ENCODE assay signal across 24 cellular contexts in genomic region chr7:142451346-142451745, GRCh38.
A peak's percentile ranks its signal among the peaks of the same experiment; 100 is the strongest.
DNase-seq lines count a peak whose midpoint lies in the region; ATAC-seq and TF ChIP-seq lines count a peak whose summit lies in the region.
"Had no signal": no experiment of that assay in that cellular context is flagged by ENCODE, and none has a peak within 500 bp of the region (broad histone marks: within the 10 kb centered on the region; RNA-seq: fewer than 3 reads in every experiment).

No MANE protein-coding gene starts in this region.

- no peak overlapping the region for H2AFZ ChIP-seq in Loucy (ENCODE audit: low read length)

- ATAC-seq in left colon: peak; percentile 34
- ATAC-seq in esophagus mucosa: no peak
- no peak for ATAC-seq in GM21786 (IDR thresholded peaks at IDR 0.05; ENCODE audit: unreplicated experiment)
- ATAC-seq: naive thymus-derived CD4-positive, alpha-beta T cell had no signal

- H3K27me3 ChIP-seq in Loucy (ENCODE audit: insufficient read depth, low read length, poor library complexity, severe bottlenecking) (no peaks in the 10 kb centered on the region), testis (no peaks in the 10 kb centered on the region)
- H3K27me3 ChIP-seq: BE2C, esophagus squamous epithelium, pancreas had no signal

- peak overlapping the region; percentile 53 for H3K4me2 ChIP-seq in Loucy (ENCODE audit: low read depth, low read length, poor library complexity, severe bottlenecking)
- H3K4me2 ChIP-seq: SK-N-SH had no signal

- 39 to 49% methylated on average over 4 to 5 of the region's 5 CpGs for WGBS in testis, 2 donors

- H3K4me3 Mint-ChIP-seq in activated naive CD4-positive, alpha-beta T cell treated with anti-CD3 and anti-CD28 coated beads for 36 hours: peak overlapping the region; percentile 25
- H3K4me3 Mint-ChIP-seq: endodermal cell had no signal

- no peak for TF ChIP-seq POLR2A in testis (IDR thresholded peaks at IDR 0.05)

- H3K9me3 Mint-ChIP-seq in activated naive CD4-positive, alpha-beta T cell treated with anti-CD3 and anti-CD28 coated beads for 36 hours: no peaks in the 10 kb centered on the region
- H3K9me3 Mint-ChIP-seq: endodermal cell; naive thymus-derived CD4-positive, alpha-beta T cell had no signal

- no peaks in the 10 kb centered on the region for H3K36me3 ChIP-seq in Loucy (ENCODE audit: insufficient read depth, low read length)
- H3K36me3 ChIP-seq in testis (ENCODE audit: low read depth, missing control alignments): no peaks in the 10 kb centered on the region
- H3K36me3 ChIP-seq: BE2C, esophagus squamous epithelium, left ventricle myocardium inferior, pancreas had no signal

- no peaks in the 10 kb centered on the region for H3K9me2 ChIP-seq in Loucy (replicated peaks; ENCODE audit: low read depth, low read length)
- H3K9me2 ChIP-seq: SK-N-SH had no signal

- no peak for DNase-seq in activated naive CD4-positive, alpha-beta T cell treated with anti-CD3 and anti-CD28 coated beads for 36 hours
- DNase-seq in activated naive CD4-positive, alpha-beta T cell treated with anti-CD3 and anti-CD28 coated beads, Interleukin-2, amount 50 U/mL, for 16 hours: no peak
- DNase-seq in left colon: no peak
- DNase-seq in testis: peak; percentile 56
- DNase-seq in NCI-H1436 treated with DMSO at 0.1 percent for 48 hours (lab: John Stamatoyannopoulos, UW): no peak
- DNase-seq: activated CD4-positive, alpha-beta T cell treated with anti-CD3 and anti-CD28 coated beads, Interleukin-2, amount 50 U/mL, for 4 hours; activated naive CD4-positive, alpha-beta T cell treated with Interleukin-2 at 50 U/mL for 16 hours; aorta; BE2C; endodermal cell; esophagus squamous epithelium; hippocampal formation; Karpas-422; left ventricle myocardium inferior; naive thymus-derived CD4-positive, alpha-beta T cell; NCI-H187 treated with DMSO at 0.1 percent for 48 hours; NCI-H345; NCI-H774; pancreas; SK-N-SH; T1000 had no signal

- intact Hi-C loops in activated naive CD4-positive, alpha-beta T cell treated with anti-CD3 and anti-CD28 coated beads for 36 hours (cut with micrococcal nuclease): no loop called here
- intact Hi-C loops in left colon (cut with DNase I, micrococcal nuclease) (no loop called here), testis (cut with DNase I; ENCODE audit: low total_unique reads) (no loop called here)

- H3K27ac ChIP-seq in testis: no peak overlapping the region
- H3K27ac ChIP-seq: esophagus squamous epithelium, left ventricle myocardium inferior, pancreas had no signal

- H3K9ac ChIP-seq in Loucy (ENCODE audit: low read depth, low read length, poor library complexity, severe bottlenecking): peak overlapping the region; percentile 59
- H3K9ac ChIP-seq: SK-N-SH had no signal

- no peaks in the 10 kb centered on the region for H3K27me3 Mint-ChIP-seq in activated naive CD4-positive, alpha-beta T cell treated with anti-CD3 and anti-CD28 coated beads for 36 hours (ENCODE audit: low read depth)

- H3F3A ChIP-seq in Loucy (ENCODE audit: low read depth): no peaks in the 10 kb centered on the region

- H3K4me1 ChIP-seq in Loucy (ENCODE audit: insufficient read depth, low read length, poor library complexity, severe bottlenecking) (peaks cover 79% of the 10 kb centered on the region), testis (no peaks in the 10 kb centered on the region)
- H3K4me1 ChIP-seq: BE2C, esophagus squamous epithelium, left ventricle myocardium inferior, pancreas had no signal

- CTCF ChIA-PET in activated naive CD4-positive, alpha-beta T cell treated with anti-CD3 and anti-CD28 coated beads for 36 hours (lab: Charles Lee): interaction anchor here (1.4 kb wide), 1 partner anchor 408 kb away, joined by 4 read pairs; no protein-coding TSS in a partner anchor

- no peaks in the 10 kb centered on the region for H3K36me3 Mint-ChIP-seq in activated naive CD4-positive, alpha-beta T cell treated with anti-CD3 and anti-CD28 coated beads for 36 hours (ENCODE audit: low read depth)
- H3K36me3 Mint-ChIP-seq: naive thymus-derived CD4-positive, alpha-beta T cell had no signal

- H3K27ac Mint-ChIP-seq in activated naive CD4-positive, alpha-beta T cell treated with anti-CD3 and anti-CD28 coated beads for 36 hours: peak overlapping the region; percentile 46
- H3K27ac Mint-ChIP-seq: endodermal cell had no signal

- no peaks in the 10 kb centered on the region for H4K20me1 ChIP-seq in Loucy (ENCODE audit: insufficient read depth, low read length, poor library complexity, severe bottlenecking)

- peaks cover 24% of the 10 kb centered on the region for H3K4me1 Mint-ChIP-seq in activated naive CD4-positive, alpha-beta T cell treated with anti-CD3 and anti-CD28 coated beads for 36 hours (ENCODE audit: low read depth)
- H3K4me1 Mint-ChIP-seq: endodermal cell had no signal

- no peaks in the 10 kb centered on the region for H3K9me3 ChIP-seq in Loucy (ENCODE audit: insufficient read depth, low read depth, low read length)
- no peaks in the 10 kb centered on the region for H3K9me3 ChIP-seq in testis
- H3K9me3 ChIP-seq: BE2C, esophagus squamous epithelium, left ventricle myocardium inferior, pancreas, SK-N-SH had no signal

- H3K4me3 ChIP-seq in Loucy (ENCODE audit: low read length, poor library complexity, severe bottlenecking): peak overlapping the region; percentile 10
- H3K4me3 ChIP-seq in testis: no peak overlapping the region
- H3K4me3 ChIP-seq: esophagus squamous epithelium, left ventricle myocardium inferior, pancreas had no signal

- no peak for TF ChIP-seq CTCF in Loucy (conservative IDR thresholded peaks at IDR 0.05; ENCODE audit: low read length)
- no peak for TF ChIP-seq CTCF in testis (IDR thresholded peaks at IDR 0.05)

- 0 out of 2 replicates have a peak, but pooled peaks cover 13% of the 10 kb centered on the region for H3K79me2 ChIP-seq in Loucy (ENCODE audit: insufficient read depth, low read length)
